ENCODE assay signal across 9 cellular contexts in the genomic region with DNA sequence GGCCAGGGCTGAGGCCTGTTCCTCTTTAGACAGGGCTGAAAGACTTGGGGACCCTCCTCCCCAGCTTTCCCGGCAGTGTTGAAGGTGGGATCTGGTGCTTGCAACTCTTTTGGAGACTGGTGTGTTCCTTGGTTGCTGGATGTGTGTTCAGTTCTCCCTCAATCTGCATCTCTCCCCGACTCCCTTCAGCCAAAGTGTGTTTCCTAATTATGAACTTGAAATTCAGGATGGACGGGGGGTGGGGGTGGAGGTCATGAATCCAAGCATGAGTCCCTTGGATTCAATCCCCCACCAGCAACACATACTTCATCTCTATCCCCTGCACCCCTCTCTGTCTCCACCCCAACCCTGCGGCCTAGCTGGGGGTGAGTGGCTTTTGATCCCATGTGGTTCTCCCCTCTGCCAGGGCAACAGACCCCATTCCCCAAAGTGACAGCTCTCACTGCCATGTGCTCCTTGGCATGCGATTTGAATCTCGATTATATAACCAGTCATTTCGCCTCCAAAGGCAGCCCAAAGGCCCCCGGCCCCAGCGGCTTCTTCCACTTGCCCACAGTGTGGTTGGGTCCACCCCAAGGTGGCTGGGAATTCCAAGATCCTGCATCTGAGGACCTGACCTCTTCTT. TPM values are rescaled to one million over a fixed set of nuclear protein-coding genes. Genes with fewer than 3 reads are reported as not detected.
DNase-seq lines count a peak whose midpoint lies in the region; ATAC-seq and TF ChIP-seq lines count a peak whose summit lies in the region.
"Had no signal": no experiment of that assay in that cellular context is flagged by ENCODE, and none has a peak within 500 bp of the region (broad histone marks: within the 10 kb centered on the region; RNA-seq: fewer than 3 reads in every experiment).

No MANE protein-coding gene starts in this region.

- no peaks in the 10 kb centered on the region for H3K9me3 Mint-ChIP-seq in stimulated activated naive CD8-positive, alpha-beta T cell treated with anti-CD3 and anti-CD28 coated beads, Interleukin-15, Interleukin-2, amounts not matched to agents 100 ng/mL and 50 ng/mL, for 24 hours
- H3K9me3 Mint-ChIP-seq in naive thymus-derived CD8-positive, alpha-beta T cell: no peaks in the 10 kb centered on the region

- POLR2A ChIA-PET in naive thymus-derived CD8-positive, alpha-beta T cell (lab: Charles Lee): no interaction called here

- H3K4me1 Mint-ChIP-seq in stimulated activated naive CD8-positive, alpha-beta T cell treated with anti-CD3 and anti-CD28 coated beads, Interleukin-15, Interleukin-2, amounts not matched to agents 100 ng/mL and 50 ng/mL, for 24 hours (ENCODE audit: low read depth): peaks cover 25% of the 10 kb centered on the region
- H3K4me1 Mint-ChIP-seq in naive thymus-derived CD8-positive, alpha-beta T cell: peaks cover 10 to 21% (median 13%) of the 10 kb centered on the region in 4 donors

- DNase-seq in stimulated activated naive CD8-positive, alpha-beta T cell treated with anti-CD3 and anti-CD28 coated beads, Interleukin-15, Interleukin-2, amounts not matched to agents 100 U/mL and 50 U/mL, for 24 hours: no peak
- DNase-seq in coronary artery (ENCODE audit: low spot score) (no peak), NCI-H774 (lab: John Stamatoyannopoulos, UW) (no peak), AG20443 (ENCODE audit: low spot score) (no peak), NK-92 (lab: John Stamatoyannopoulos, UW; ENCODE audit: unreplicated experiment) (no peak)
- DNase-seq in naive thymus-derived CD8-positive, alpha-beta T cell: no peak
- DNase-seq: NCI-H510A treated with DMSO at 0.1 percent for 48 hours had no signal

- peak overlapping the region; percentile 100 for H3K4me3 ChIP-seq in coronary artery

- H3K27ac Mint-ChIP-seq in stimulated activated naive CD8-positive, alpha-beta T cell treated with anti-CD3 and anti-CD28 coated beads, Interleukin-15, Interleukin-2, amounts not matched to agents 100 ng/mL and 50 ng/mL, for 24 hours: no peak overlapping the region
- H3K27ac Mint-ChIP-seq in naive thymus-derived CD8-positive, alpha-beta T cell: peak overlapping the region in 3 of 10 donors; percentile 22 to 52 (median 25)

- peak overlapping the region; percentile 91 to 99 for H3K27ac ChIP-seq in coronary artery

- H3K4me3 Mint-ChIP-seq in stimulated activated naive CD8-positive, alpha-beta T cell treated with anti-CD3 and anti-CD28 coated beads, Interleukin-15, Interleukin-2, amounts not matched to agents 100 ng/mL and 50 ng/mL, for 24 hours: peak overlapping the region; percentile 53
- H3K4me3 Mint-ChIP-seq in naive thymus-derived CD8-positive, alpha-beta T cell: peak overlapping the region; percentile 47 to 83 (median 70)

- no peak for ATAC-seq in stimulated activated naive CD8-positive, alpha-beta T cell treated with anti-CD3 and anti-CD28 coated beads, Interleukin-15, Interleukin-2, amounts not matched to agents 100 U/mL and 50 U/mL, for 24 hours
- ATAC-seq in naive thymus-derived CD8-positive, alpha-beta T cell: no peak
- no peak for ATAC-seq in GM19328 (IDR thresholded peaks at IDR 0.05; ENCODE audit: unreplicated experiment)

- no peak for TF ChIP-seq CTCF in coronary artery (IDR thresholded peaks at IDR 0.05)

- H3K27me3 Mint-ChIP-seq in stimulated activated naive CD8-positive, alpha-beta T cell treated with anti-CD3 and anti-CD28 coated beads, Interleukin-15, Interleukin-2, amounts not matched to agents 100 ng/mL and 50 ng/mL, for 24 hours: peaks cover 23% of the 10 kb centered on the region
- H3K27me3 Mint-ChIP-seq in naive thymus-derived CD8-positive, alpha-beta T cell: peaks cover 5 to 13% (median 12%) of the 10 kb centered on the region in 5 donors

- no peaks in the 10 kb centered on the region for H3K36me3 Mint-ChIP-seq in stimulated activated naive CD8-positive, alpha-beta T cell treated with anti-CD3 and anti-CD28 coated beads, Interleukin-15, Interleukin-2, amounts not matched to agents 100 ng/mL and 50 ng/mL, for 24 hours (ENCODE audit: low read depth)
- H3K36me3 Mint-ChIP-seq in naive thymus-derived CD8-positive, alpha-beta T cell: no peaks in the 10 kb centered on the region

RNA-seq across cellular contexts. Expression of a gene that starts 1.3 kb away (rescaled TPM):
- total RNA-seq in naive thymus-derived CD8-positive, alpha-beta T cell: not detected
- under 1 TPM in 1 of 3 donors, not detected in 2; 0.18 TPM for polyA plus RNA-seq in naive thymus-derived CD8-positive, alpha-beta T cell
